ENCODE assay signal across 8 cellular contexts in genomic region chr11:100827934-100828661, GRCh38.
DNase-seq lines count a peak whose midpoint lies in the region; ATAC-seq and TF ChIP-seq lines count a peak whose summit lies in the region.

No MANE protein-coding gene starts in this region.

- H3K27me3 ChIP-seq in naive thymus-derived CD4-positive, alpha-beta T cell (ENCODE audit: control insufficient read depth in 2 of 2, insufficient read depth in 2 of 2, low read length in 2 of 2) = no peaks in the 10 kb centered on the region

- H3K9me3 ChIP-seq in naive thymus-derived CD4-positive, alpha-beta T cell (ENCODE audit: control insufficient read depth in 2 of 3, low read length in 3 of 3) = no peaks in the 10 kb centered on the region

- no peak overlapping the region for H3K4me3 ChIP-seq in fibroblast of pulmonary artery (replicated peaks; ENCODE audit: low read depth, low read length)
- H3K4me3 ChIP-seq in naive thymus-derived CD4-positive, alpha-beta T cell (ENCODE audit: low read length) = no peak overlapping the region

- CTCF ChIA-PET in naive thymus-derived CD4-positive, alpha-beta T cell (lab: Charles Lee) = no interaction called here

- ATAC-seq in GM18909 (IDR thresholded peaks at IDR 0.05; ENCODE audit: poor library complexity, unreplicated experiment) (peak; percentile 88), HG02938 (IDR thresholded peaks at IDR 0.05; ENCODE audit: unreplicated experiment) (peak; percentile 85)
- no peak for ATAC-seq in naive thymus-derived CD4-positive, alpha-beta T cell

- H3K4me1 ChIP-seq in naive thymus-derived CD4-positive, alpha-beta T cell (ENCODE audit: control insufficient read depth in 2 of 2, insufficient read depth in 2 of 2, low read length in 2 of 2) = no peaks in the 10 kb centered on the region

- POLR2A ChIA-PET in naive thymus-derived CD4-positive, alpha-beta T cell (lab: Charles Lee) = no interaction called here

- DNase-seq in NCI-H526 treated with DMSO at 0.1 percent for 48 hours (lab: John Stamatoyannopoulos, UW) (peak; percentile 70), fibroblast of pulmonary artery (ENCODE audit: low read depth) (peak; percentile 66), inferior parietal cortex (ENCODE audit: extremely low spot score) (no peak), DMS114 treated with DMSO at 0.1 percent for 48 hours (lab: John Stamatoyannopoulos, UW; ENCODE audit: unreplicated experiment) (no peak)
- no peak for DNase-seq in stimulated activated naive CD4-positive, alpha-beta T cell (lab: John Stamatoyannopoulos, UW)
- DNase-seq in naive thymus-derived CD4-positive, alpha-beta T cell = no peak

- no peaks in the 10 kb centered on the region for H3K27me3 Mint-ChIP-seq in naive thymus-derived CD4-positive, alpha-beta T cell

- TF ChIP-seq CTCF in fibroblast of pulmonary artery (IDR thresholded peaks at IDR 0.05; ENCODE audit: low read length, missing control alignments) = peak; percentile 43

- no peaks in the 10 kb centered on the region for H3K36me3 ChIP-seq in naive thymus-derived CD4-positive, alpha-beta T cell (ENCODE audit: control insufficient read depth in 2 of 3, insufficient read depth in 3 of 3, low read length in 3 of 3)

- peaks cover 0 to 6% (median 0%) of the 10 kb centered on the region in 11 donors for H3K9me3 Mint-ChIP-seq in naive thymus-derived CD4-positive, alpha-beta T cell

- intact Hi-C loops in naive thymus-derived CD4-positive, alpha-beta T cell (cut with micrococcal nuclease) = no loop called here

- no peak overlapping the region for H3K27ac ChIP-seq in naive thymus-derived CD4-positive, alpha-beta T cell (ENCODE audit: low read depth, low read length)

- no peaks in the 10 kb centered on the region for H3K36me3 Mint-ChIP-seq in naive thymus-derived CD4-positive, alpha-beta T cell

- no peak overlapping the region for H3K4me3 Mint-ChIP-seq in naive thymus-derived CD4-positive, alpha-beta T cell

- H3K27ac Mint-ChIP-seq in naive thymus-derived CD4-positive, alpha-beta T cell = no peak overlapping the region

- H3K4me1 Mint-ChIP-seq in naive thymus-derived CD4-positive, alpha-beta T cell = no peaks in the 10 kb centered on the region

Comparison
In these comparisons a context has a peak if more than half of its experiments do, and no peak if none do; other contexts are left out.
1. DNase-seq: peak in NCI-H526 treated with DMSO at 0.1 percent for 48 hours (single experiment) and fibroblast of pulmonary artery (single experiment); none in inferior parietal cortex (single experiment), stimulated activated naive CD4-positive, alpha-beta T cell (0 of 6), DMS114 treated with DMSO at 0.1 percent for 48 hours (single experiment) and naive thymus-derived CD4-positive, alpha-beta T cell (0 of 9).